In the genomic region with DNA sequence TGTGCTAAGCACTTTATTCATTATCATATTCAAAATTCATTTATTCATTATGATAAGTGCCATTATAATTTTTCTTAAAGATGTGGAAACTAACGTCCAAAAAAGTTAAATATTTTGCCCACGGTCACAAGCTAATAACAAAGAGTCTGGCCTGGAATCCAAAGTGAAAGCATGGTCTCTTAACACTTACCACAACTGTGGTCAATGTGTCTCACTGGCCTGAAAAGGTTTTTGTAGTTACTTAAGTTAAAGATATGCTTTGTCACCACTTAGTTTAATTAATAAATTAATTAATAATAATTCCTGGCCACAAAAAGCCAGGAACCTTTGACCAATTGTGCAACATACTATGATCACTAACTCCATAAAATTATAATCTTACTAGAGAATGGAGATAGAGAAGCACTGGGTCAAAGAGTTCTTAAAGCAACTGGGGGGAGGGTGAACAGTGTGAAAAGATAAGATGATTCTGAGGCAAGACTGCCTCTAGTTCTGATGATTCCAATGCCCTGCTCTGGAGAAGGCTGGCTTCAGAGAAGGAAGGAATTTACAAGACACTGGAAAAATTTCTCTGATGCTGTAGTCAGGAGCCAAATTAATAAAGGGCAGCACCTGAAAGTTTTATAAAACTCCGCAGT, we compare ENCODE assay signal across 18 cellular contexts. TPM values are rescaled to one million over a fixed set of nuclear protein-coding genes. Genes with fewer than 3 reads are reported as not detected.
DNase-seq lines count a peak whose midpoint lies in the region; ATAC-seq, FAIRE-seq and TF ChIP-seq lines count a peak whose summit lies in the region.
"Had no signal": no experiment of that assay in that cellular context is flagged by ENCODE, and none has a peak within 500 bp of the region (broad histone marks: within the 10 kb centered on the region; RNA-seq: fewer than 3 reads in every experiment).

No MANE protein-coding gene starts in this region.

- H3K4me2 ChIP-seq in KMS-11 (peak overlapping the region; percentile 34; the same call in 1 of the 2 replicates), astrocyte (ENCODE audit: low read length) (peak overlapping the region; percentile 57), hepatocyte (peak overlapping the region; percentile 58)

- 81% methylated on average over 3 of the region's 3 CpGs for WGBS in hepatocyte (ENCODE audit: low lambda C conversion rate, missing lambda C conversion rate)
- 66 to 87% (median 73%) methylated on average over 3 of the region's 3 CpGs for whole genome bisulfite sequencing in stomach, 5 donors

- H3K4me3 Mint-ChIP-seq in astrocyte (ENCODE audit: unreplicated experiment), result no peak overlapping the region
- no peak overlapping the region for H3K4me3 Mint-ChIP-seq in activated T-helper 17 cell treated with anti-CD3 and anti-CD28 coated beads, Interleukin-2, amount 50 U/mL, for 72 hours
- H3K4me3 Mint-ChIP-seq: activated naive CD8-positive, alpha-beta T cell; neural crest cell; stimulated activated effector memory CD8-positive, alpha-beta T cell treated with anti-CD3 and anti-CD28 coated beads, Interleukin-12 subunit alpha, Interleukin-12 subunit beta, amount 100 ng/mL, for 72 hours; T-helper 2 cell treated with Interferon-gamma antibody and Interleukin-4, amounts not matched to agents 5 μg/mL and 100 μg/mL, for 36 hours had no signal

- H3K9me3 ChIP-seq in astrocyte (ENCODE audit: insufficient read depth, low read depth, low read length) (no peaks in the 10 kb centered on the region), hepatocyte (ENCODE audit: low read depth) (no peaks in the 10 kb centered on the region), stomach (no peaks in the 10 kb centered on the region), mucosa of descending colon (no peaks in the 10 kb centered on the region), MG63 (no peaks in the 10 kb centered on the region)
- H3K9me3 ChIP-seq: BLaER1 treated with 17β-estradiol and CSF1 and Interleukin-3, amounts not matched to agents 10 nM and 100 nM had no signal

- no peak for FAIRE-seq in astrocyte (lab: Jason Lieb, UNC)
- FAIRE-seq: H54 had no signal

- H3K4me1 Mint-ChIP-seq in astrocyte (ENCODE audit: low read depth, unreplicated experiment), result peaks cover 49% of the 10 kb centered on the region
- peaks cover 6% of the 10 kb centered on the region for H3K4me1 Mint-ChIP-seq in activated T-helper 17 cell treated with anti-CD3 and anti-CD28 coated beads, Interleukin-2, amount 50 U/mL, for 72 hours

- TF ChIP-seq POLR2A in stomach (IDR thresholded peaks at IDR 0.05), result no peak

- H3K27me3 ChIP-seq in KMS-11 (ENCODE audit: insufficient read depth, low read depth) (no peaks in the 10 kb centered on the region), astrocyte (ENCODE audit: insufficient read depth, low read length) (no peaks in the 10 kb centered on the region), hepatocyte (no peaks in the 10 kb centered on the region), stomach (no peaks in the 10 kb centered on the region), MG63 (no peaks in the 10 kb centered on the region)
- H3K27me3 ChIP-seq: BLaER1 treated with 17β-estradiol and CSF1 and Interleukin-3, amounts not matched to agents 10 nM and 100 nM had no signal

- H3K9me2 ChIP-seq in hepatocyte (replicated peaks; ENCODE audit: insufficient read depth), result no peaks in the 10 kb centered on the region

- no peak overlapping the region for H3K4me3 ChIP-seq in KMS-11 (IDR thresholded peaks at IDR 0.05; ENCODE audit: insufficient read depth, low read depth, low read length)
- no peak overlapping the region for H3K4me3 ChIP-seq in astrocyte (ENCODE audit: insufficient read depth, low read depth, low read length)
- H3K4me3 ChIP-seq in hepatocyte, result no peak overlapping the region
- H3K4me3 ChIP-seq in stomach, result no peak overlapping the region
- H3K4me3 ChIP-seq in mucosa of descending colon, result no peak overlapping the region
- H3K4me3 ChIP-seq in MG63, result no peak overlapping the region
- H3K4me3 ChIP-seq: BLaER1 treated with 17β-estradiol and CSF1 and Interleukin-3, amounts not matched to agents 10 nM and 100 nM had no signal

- TF ChIP-seq CTCF in KMS-11 (conservative IDR thresholded peaks at IDR 0.05; ENCODE audit: low read depth, low read length), result no peak
- no peak for TF ChIP-seq CTCF in astrocyte (IDR thresholded peaks at IDR 0.05; ENCODE audit: insufficient read depth, low read depth, low read length)
- TF ChIP-seq CTCF in hepatocyte (IDR thresholded peaks at IDR 0.05; ENCODE audit: poor library complexity), result no peak
- no peak for TF ChIP-seq CTCF in stomach (IDR thresholded peaks at IDR 0.05)
- TF ChIP-seq CTCF in mucosa of descending colon (IDR thresholded peaks at IDR 0.05), result no peak

- no peak overlapping the region for H2AFZ ChIP-seq in KMS-11 (ENCODE audit: low read depth)
- H2AFZ ChIP-seq in astrocyte (ENCODE audit: low read depth, low read length), result no peak overlapping the region
- H2AFZ ChIP-seq in hepatocyte, result no peak overlapping the region

- H3K36me3 ChIP-seq in KMS-11 (ENCODE audit: insufficient read depth) (no peaks in the 10 kb centered on the region), astrocyte (ENCODE audit: insufficient read depth, low read length) (no peaks in the 10 kb centered on the region), hepatocyte (replicated peaks; ENCODE audit: insufficient read depth, low read depth) (no peaks in the 10 kb centered on the region), stomach (peaks cover 0 to 4% (median 2%) of the 10 kb centered on the region in 4 donors), mucosa of descending colon (ENCODE audit: low read depth) (no peaks in the 10 kb centered on the region), MG63 (no peaks in the 10 kb centered on the region)

- H3K79me2 ChIP-seq in KMS-11 (ENCODE audit: insufficient read depth, low read depth) (peaks cover 22% of the 10 kb centered on the region), astrocyte (ENCODE audit: insufficient read depth, low read length) (peaks cover 99% of the 10 kb centered on the region), hepatocyte (peaks cover 100% of the 10 kb centered on the region)

- no peaks in the 10 kb centered on the region for H3K9me3 Mint-ChIP-seq in astrocyte (ENCODE audit: unreplicated experiment)
- H3K9me3 Mint-ChIP-seq in activated T-helper 17 cell treated with anti-CD3 and anti-CD28 coated beads, Interleukin-2, amount 50 U/mL, for 72 hours, result no peaks in the 10 kb centered on the region
- H3K9me3 Mint-ChIP-seq: neural crest cell; stimulated activated effector memory CD8-positive, alpha-beta T cell treated with anti-CD3 and anti-CD28 coated beads, Interleukin-12 subunit alpha, Interleukin-12 subunit beta, amount 100 ng/mL, for 72 hours; T-helper 2 cell treated with Interferon-gamma antibody and Interleukin-4, amounts not matched to agents 5 μg/mL and 100 μg/mL, for 36 hours had no signal

- H3K27ac Mint-ChIP-seq in astrocyte (ENCODE audit: unreplicated experiment), result no peak overlapping the region
- H3K27ac Mint-ChIP-seq in activated T-helper 17 cell treated with anti-CD3 and anti-CD28 coated beads, Interleukin-2, amount 50 U/mL, for 72 hours, result no peak overlapping the region
- H3K27ac Mint-ChIP-seq: activated naive CD8-positive, alpha-beta T cell; stimulated activated effector memory CD8-positive, alpha-beta T cell treated with anti-CD3 and anti-CD28 coated beads, Interleukin-12 subunit alpha, Interleukin-12 subunit beta, amount 100 ng/mL, for 72 hours; T-helper 2 cell treated with Interferon-gamma antibody and Interleukin-4, amounts not matched to agents 5 μg/mL and 100 μg/mL, for 36 hours had no signal

- no peak for ATAC-seq in mucosa of descending colon
- no peak for ATAC-seq in activated T-helper 17 cell treated with anti-CD3 and anti-CD28 coated beads, Interleukin-2, amount 50 U/mL, for 72 hours (replicated peaks)
- ATAC-seq: stimulated activated effector memory CD8-positive, alpha-beta T cell treated with anti-CD3 and anti-CD28 coated beads, Interleukin-12 subunit alpha, Interleukin-12 subunit beta, amount 100 ng/mL, for 72 hours had no signal

- H3K4me1 ChIP-seq in KMS-11 (ENCODE audit: low read depth, poor library complexity, severe bottlenecking) (peaks cover 38% of the 10 kb centered on the region), astrocyte (ENCODE audit: insufficient read depth, low read length) (peaks cover 27% of the 10 kb centered on the region), hepatocyte (ENCODE audit: insufficient read depth) (peaks cover 51% of the 10 kb centered on the region), stomach (peaks cover 64 to 100% (median 73%) of the 10 kb centered on the region in 4 donors), mucosa of descending colon (ENCODE audit: low read depth) (peaks cover 34% of the 10 kb centered on the region)

- H3K27ac ChIP-seq in KMS-11, result no peak overlapping the region
- no peak overlapping the region for H3K27ac ChIP-seq in astrocyte (ENCODE audit: low read depth, low read length)
- peak overlapping the region; percentile 79 for H3K27ac ChIP-seq in hepatocyte
- peak overlapping the region in 4 of 5 donors; percentile 58 to 79 (median 70) for H3K27ac ChIP-seq in stomach
- H3K27ac ChIP-seq: BLaER1 treated with 17β-estradiol and CSF1 and Interleukin-3, amounts not matched to agents 10 nM and 100 nM had no signal

- H4K20me1 ChIP-seq in KMS-11 (ENCODE audit: insufficient read depth) (no peaks in the 10 kb centered on the region), astrocyte (ENCODE audit: insufficient read depth, low read length) (peaks cover 99% of the 10 kb centered on the region), hepatocyte (ENCODE audit: insufficient read depth, poor library complexity, severe bottlenecking) (peaks cover 85% of the 10 kb centered on the region)

- H3K27me3 Mint-ChIP-seq in astrocyte (ENCODE audit: low read depth, unreplicated experiment), result no peaks in the 10 kb centered on the region
- no peaks in the 10 kb centered on the region for H3K27me3 Mint-ChIP-seq in activated T-helper 17 cell treated with anti-CD3 and anti-CD28 coated beads, Interleukin-2, amount 50 U/mL, for 72 hours
- H3K27me3 Mint-ChIP-seq: activated naive CD8-positive, alpha-beta T cell had no signal

- peak; percentile 16 for DNase-seq in astrocyte (ENCODE audit: low read depth)
- DNase-seq in hepatocyte (ENCODE audit: low spot score), result peak; percentile 40
- DNase-seq in stomach, result no peak
- no peak for DNase-seq in mucosa of descending colon
- DNase-seq in MG63, result no peak
- DNase-seq in activated CD4-positive, alpha-beta T cell treated with anti-CD3 and anti-CD28 coated beads for 48 hours, result no peak
- DNase-seq: activated CD4-positive, alpha-beta T cell treated with anti-CD3 and anti-CD28 coated beads, Interleukin-2, amount 50 U/mL, for 1 hour; activated T-cell treated with anti-CD3 and anti-CD28 coated beads, Interleukin-2, amount 50 U/mL, for 1 hour; DMS153; SHP77 had no signal

- H3K9ac ChIP-seq in KMS-11 (no peak overlapping the region), astrocyte (ENCODE audit: low read length) (peak overlapping the region; percentile 44)
- H3K9ac ChIP-seq: BLaER1 treated with 17β-estradiol and CSF1 and Interleukin-3, amounts not matched to agents 10 nM and 100 nM had no signal

- H3K36me3 Mint-ChIP-seq in astrocyte (ENCODE audit: low read depth, unreplicated experiment), result peaks cover 10% of the 10 kb centered on the region
- H3K36me3 Mint-ChIP-seq in activated T-helper 17 cell treated with anti-CD3 and anti-CD28 coated beads, Interleukin-2, amount 50 U/mL, for 72 hours (ENCODE audit: low read depth), result peaks cover 30% of the 10 kb centered on the region

- intact Hi-C loops in stomach (cut with DNase I; ENCODE audit: low total_unique reads) (no loop called here), mucosa of descending colon (cut with DNase I, micrococcal nuclease) (no loop called here)

- no peak for TF ChIP-seq EP300 in stomach (IDR thresholded peaks at IDR 0.05)

RNA-seq across cellular contexts. Expression of gene NPTN, which starts 32.7 kb away (rescaled TPM):
- 281 and 305 TPM in 2 replicates for total RNA-seq in astrocyte
- 201 and 234 TPM in 2 replicates for total RNA-seq in hepatocyte
- polyA plus RNA-seq in hepatocyte, result 153 and 174 TPM in 2 replicates
- total RNA-seq in stomach, result 100 to 1,000 TPM in 4 of 5 donors, 10 to 100 TPM in 1; 58.8 to 228 (median 127) TPM
- polyA plus RNA-seq in stomach, result 10 to 100 TPM; 41.4 to 73.4 (median 45.5) TPM
- 100 to 1,000 TPM; 157 to 200 (median 168) TPM for total RNA-seq in mucosa of descending colon
- 82.4 and 224 TPM in 2 replicates for total RNA-seq in MG63 (2014; rRNA removed; shearing (Covaris generic); ENCODE audit: low replicate concordance)
- total RNA-seq in activated T-helper 17 cell treated with anti-CD3 and anti-CD28 coated beads, Interleukin-2, amount 50 U/mL, for 72 hours, result 10 to 100 TPM; 59.5 to 66.1 TPM

Comparison
In these comparisons a context has a peak if more than half of its experiments do, and no peak if none do; other contexts are left out.
1. H3K27ac ChIP-seq: peak in hepatocyte (single experiment) and stomach (4 of 5); none in KMS-11 (single experiment) and astrocyte (single experiment).
2. DNase-seq: peak in astrocyte (single experiment) and hepatocyte (single experiment); none in stomach (single experiment), mucosa of descending colon (0 of 3), MG63 (single experiment) and activated CD4-positive, alpha-beta T cell treated with anti-CD3 and anti-CD28 coated beads for 48 hours (single experiment).
3. Peak in every context shown above with its lines, with median percentiles within 50 percentile points of each other: H3K4me2 ChIP-seq.